In genomic region chr17:14191469-14191868, GRCh38 we compare ENCODE assay signal across 16 cellular contexts. TPM values are rescaled to one million over a fixed set of nuclear protein-coding genes. Genes with fewer than 3 reads are reported as not detected.
"Had no signal": no experiment of that assay in that cellular context is flagged by ENCODE, and none has a peak within 500 bp of the region (broad histone marks: within the 10 kb centered on the region; RNA-seq: fewer than 3 reads in every experiment).

No MANE protein-coding gene starts in this region.

RNA-seq across cellular contexts. Expression of gene CDRT15, which starts 45.2 kb away (rescaled TPM):
- total RNA-seq: activated B cell treated with CpG ODN at 0.5 μM for 24 hours; activated CD4-positive, alpha-beta T cell treated with anti-CD3 and anti-CD28 coated beads, Interleukin-2, amount 10 ng/mL, durations not matched to agents 24 days and 14 days; activated CD8-positive, alpha-beta memory T cell treated with anti-CD3 and anti-CD28 coated beads for 36 hours; activated CD8-positive, alpha-beta memory T cell treated with anti-CD3 and anti-CD28 coated beads, Interleukin-2, amount 10 ng/mL, durations not matched to agents 7 days and 5 days; activated CD8-positive, alpha-beta T cell treated with anti-CD3 and anti-CD28 coated beads for 36 hours; activated T-helper 1 cell treated with anti-CD3 and anti-CD28 coated beads, Interleukin-12 subunit alpha, Interleukin-12 subunit beta, Interleukin-2, Interleukin-4 antibody, amounts not matched to agents 30 ng/mL and 10 ng/mL and 1 ng/mL, durations not matched to agents 14 hours and 24 hours and 36 hours; adrenal gland; aorta; body of pancreas; chondrocyte; dermis blood vessel endothelial cell; esophagus muscularis mucosa; foreskin keratinocyte; gastrocnemius medialis; heart left ventricle; T-helper 17 cell had no signal
- polyA plus RNA-seq: adrenal gland, aorta, foreskin keratinocyte, heart left ventricle had no signal
